ENCODE assay signal across 12 cellular contexts in genomic region chr17:77462101-77462500, GRCh38.
DNase-seq lines count a peak whose midpoint lies in the region; ATAC-seq and TF ChIP-seq lines count a peak whose summit lies in the region.
"Had no signal": no experiment of that assay in that cellular context is flagged by ENCODE, and none has a peak within 500 bp of the region (broad histone marks: within the 10 kb centered on the region; RNA-seq: fewer than 3 reads in every experiment).

No MANE protein-coding gene starts in this region.

- in situ Hi-C loops in GM18951 (cut with MboI; ENCODE audit: low sequenced_read_pairs, unreplicated experiment): no loop called here
- in situ Hi-C loops in KBM-7 (cut with MboI; ENCODE audit: low pct_unique_long_range_greater_than_20kb, low sequenced_read_pairs): no loop called here

- peaks cover 82% of the 10 kb centered on the region for H3K4me1 Mint-ChIP-seq in central memory CD8-positive, alpha-beta T cell

- intact Hi-C loops in sigmoid colon (cut with DNase I): no loop called here

- TF ChIP-seq CTCF in sigmoid colon (IDR thresholded peaks at IDR 0.05): no peak

- peak overlapping the region; percentile 96 for H3K27ac Mint-ChIP-seq in central memory CD8-positive, alpha-beta T cell (ENCODE audit: low read depth)

- peaks cover 0 to 85% (median 80%) of the 10 kb centered on the region in 4 donors for H3K4me1 ChIP-seq in sigmoid colon

- TF ChIP-seq POLR2A in GM18951 (IDR thresholded peaks at IDR 0.05; ENCODE audit: extremely low read depth, insufficient read depth, insufficient read length): peak; percentile 50
- TF ChIP-seq POLR2A in sigmoid colon (IDR thresholded peaks at IDR 0.05): no peak

- H3K4me3 ChIP-seq in sigmoid colon: no peak overlapping the region

- no peak for TF ChIP-seq EP300 in sigmoid colon (IDR thresholded peaks at IDR 0.05)

- peak; percentile 41 for ATAC-seq in HG03354 (IDR thresholded peaks at IDR 0.05; ENCODE audit: poor library complexity, severe bottlenecking, unreplicated experiment)
- ATAC-seq in central memory CD8-positive, alpha-beta T cell (replicated peaks; ENCODE audit: extremely low read depth, poor library complexity, severe bottlenecking): peak; percentile 24

- H3K36me3 ChIP-seq in sigmoid colon: no peaks in the 10 kb centered on the region

- no peaks in the 10 kb centered on the region for H3K27me3 Mint-ChIP-seq in central memory CD8-positive, alpha-beta T cell

- no peaks in the 10 kb centered on the region for H3K9me3 ChIP-seq in sigmoid colon

- no peak for DNase-seq in central memory CD8-positive, alpha-beta T cell (ENCODE audit: low spot score in 2 of 2)
- no peak for DNase-seq in sigmoid colon
- DNase-seq in DMS79 treated with DMSO at 0.1 percent for 48 hours (lab: John Stamatoyannopoulos, UW): no peak
- DNase-seq in KBM-7: no peak
- DNase-seq in RKO (ENCODE audit: low spot score): no peak
- DNase-seq in AG08396 (ENCODE audit: low spot score): no peak
- DNase-seq: central memory CD4-positive, alpha-beta T cell; GOT3; NK-92 treated with Interleukin-12 subunit alpha and Interleukin-12 subunit beta, amount 100 ng/mL, for 24 hours; nucleus accumbens had no signal

- H3K36me3 Mint-ChIP-seq in central memory CD8-positive, alpha-beta T cell (ENCODE audit: insufficient read depth): peaks cover 42% of the 10 kb centered on the region

- no peaks in the 10 kb centered on the region for H3K27me3 ChIP-seq in sigmoid colon

- H3K27ac ChIP-seq in sigmoid colon: peak overlapping the region; percentile 48 to 63 (median 60)

- peak overlapping the region; percentile 93 for H3K4me3 Mint-ChIP-seq in central memory CD8-positive, alpha-beta T cell

- WGBS in sigmoid colon, 2 donors: 38 to 71% methylated on average over 11 of the region's 11 CpGs

- H3K9me3 Mint-ChIP-seq in central memory CD8-positive, alpha-beta T cell: no peaks in the 10 kb centered on the region
